Comparison of ENCODE assay signal across 9 cellular contexts in genomic region chr2:221203138-221203537, GRCh38.
DNase-seq lines count a peak whose midpoint lies in the region; ATAC-seq and TF ChIP-seq lines count a peak whose summit lies in the region.
"Had no signal": no experiment of that assay in that cellular context is flagged by ENCODE, and none has a peak within 500 bp of the region (broad histone marks: within the 10 kb centered on the region; RNA-seq: fewer than 3 reads in every experiment).

No MANE protein-coding gene starts in this region.

- no peaks in the 10 kb centered on the region for H3K36me3 ChIP-seq in mesenchymal stem cell (ENCODE audit: control insufficient read depth in 1 of 2, insufficient read depth in 2 of 2, low read depth in 1 of 2, low read length in 2 of 2)
- no peaks in the 10 kb centered on the region for H3K36me3 ChIP-seq in gastroesophageal sphincter

- H3K27me3 ChIP-seq in mesenchymal stem cell (ENCODE audit: control insufficient read depth in 1 of 2, insufficient read depth in 1 of 2, low read length in 2 of 2): no peaks in the 10 kb centered on the region
- no peaks in the 10 kb centered on the region for H3K27me3 ChIP-seq in gastroesophageal sphincter

- no peak overlapping the region for H4K91ac ChIP-seq in mesenchymal stem cell (ENCODE audit: low read length)

- H3K27ac ChIP-seq in mesenchymal stem cell (ENCODE audit: low read length, poor library complexity, severe bottlenecking): no peak overlapping the region
- no peak overlapping the region for H3K27ac ChIP-seq in gastroesophageal sphincter

- peak; percentile 10 for DNase-seq in GM12864 (ENCODE audit: low read depth)
- DNase-seq in NCI-H146 treated with DMSO at 0.1 percent for 48 hours (lab: John Stamatoyannopoulos, UW; ENCODE audit: unreplicated experiment): peak; percentile 0
- no peak for DNase-seq in NCI-H187 (lab: John Stamatoyannopoulos, UW)
- no peak for DNase-seq in NCI-H1105 (lab: John Stamatoyannopoulos, UW)
- DNase-seq in mesenchymal stem cell: no peak

- H3K4me3 ChIP-seq in GM12864 (ENCODE audit: low read depth, low read length) (no peak overlapping the region), mesenchymal stem cell (ENCODE audit: insufficient read depth in 1 of 2, low read depth in 1 of 2, low read length in 2 of 2) (no peak overlapping the region), gastroesophageal sphincter (no peak overlapping the region)

- no peak overlapping the region for H3K14ac ChIP-seq in mesenchymal stem cell (ENCODE audit: low read length in 2 of 2)

- H3K79me1 ChIP-seq in mesenchymal stem cell (replicated peaks; ENCODE audit: low read length, poor library complexity, severe bottlenecking): no peaks in the 10 kb centered on the region

- no peak overlapping the region for H3K4me2 ChIP-seq in mesenchymal stem cell (ENCODE audit: low read length, poor library complexity, severe bottlenecking)

- TF ChIP-seq POLR2A in gastroesophageal sphincter (IDR thresholded peaks at IDR 0.05): no peak

- TF ChIP-seq EP300 in gastroesophageal sphincter (IDR thresholded peaks at IDR 0.05): no peak

- H2AFZ ChIP-seq in mesenchymal stem cell (ENCODE audit: low read depth, low read length): no peak overlapping the region

- TF ChIP-seq CTCF in GM12864 (IDR thresholded peaks at IDR 0.05; ENCODE audit: low read depth, low read length, missing control alignments) (no peak), gastroesophageal sphincter (IDR thresholded peaks at IDR 0.05) (no peak)

- H2BK5ac ChIP-seq in mesenchymal stem cell (ENCODE audit: low read depth, low read length, poor library complexity, severe bottlenecking): no peak overlapping the region

- no peak overlapping the region for H3K18ac ChIP-seq in mesenchymal stem cell (ENCODE audit: low read depth in 1 of 2, low read length in 2 of 2)

- 95% methylated on average over 2 of the region's 2 CpGs for WGBS in mesenchymal stem cell
- WGBS in gastroesophageal sphincter (ENCODE audit: low coverage in 1 of 2), 2 donors: 96% methylated on average over 2 of the region's 2 CpGs; no CpG with 5 or more reads in 1 of the 2 donors

- H2BK15ac ChIP-seq in mesenchymal stem cell (ENCODE audit: low read depth, poor library complexity, severe bottlenecking): no peak overlapping the region

- peak; percentile 78 for ATAC-seq in GM19328 (IDR thresholded peaks at IDR 0.05; ENCODE audit: unreplicated experiment)
- ATAC-seq in HG02885 (IDR thresholded peaks at IDR 0.05; ENCODE audit: poor library complexity, unreplicated experiment): peak; percentile 74
- ATAC-seq in gastroesophageal sphincter: no peak
- ATAC-seq: HCT116 had no signal

- no peak overlapping the region for H4K8ac ChIP-seq in mesenchymal stem cell (ENCODE audit: low read length)

- no peak overlapping the region for H2BK120ac ChIP-seq in mesenchymal stem cell (ENCODE audit: low read depth, low read length)

- no peaks in the 10 kb centered on the region for H3K9me3 ChIP-seq in mesenchymal stem cell (ENCODE audit: control insufficient read depth, low read length)
- H3K9me3 ChIP-seq in gastroesophageal sphincter: no peaks in the 10 kb centered on the region

- no peak overlapping the region for H2BK12ac ChIP-seq in mesenchymal stem cell (ENCODE audit: low read length in 2 of 2)

- H3K4ac ChIP-seq in mesenchymal stem cell (ENCODE audit: low read depth in 1 of 2, low read length in 2 of 2): no peak overlapping the region

- no peak overlapping the region for H3K9ac ChIP-seq in mesenchymal stem cell (ENCODE audit: low read length)

- H2AK5ac ChIP-seq in mesenchymal stem cell (ENCODE audit: low read length, severe bottlenecking): no peak overlapping the region

- no peak overlapping the region for H3K23ac ChIP-seq in mesenchymal stem cell (ENCODE audit: low read length in 2 of 2)

- H3K4me1 ChIP-seq in mesenchymal stem cell (ENCODE audit: control insufficient read depth, insufficient read depth, low read depth, low read length) (no peaks in the 10 kb centered on the region), gastroesophageal sphincter (peaks cover 0 to 15% (median 0%) of the 10 kb centered on the region in 3 donors)

Comparison
In these comparisons a context has a peak if more than half of its experiments do, and no peak if none do; other contexts are left out.
1. DNase-seq: peak in GM12864 (single experiment) and NCI-H146 treated with DMSO at 0.1 percent for 48 hours (single experiment); none in NCI-H187 (0 of 2), NCI-H1105 (single experiment) and mesenchymal stem cell (single experiment).